1 cellular context compared by ENCODE assay signal in the genomic region with DNA sequence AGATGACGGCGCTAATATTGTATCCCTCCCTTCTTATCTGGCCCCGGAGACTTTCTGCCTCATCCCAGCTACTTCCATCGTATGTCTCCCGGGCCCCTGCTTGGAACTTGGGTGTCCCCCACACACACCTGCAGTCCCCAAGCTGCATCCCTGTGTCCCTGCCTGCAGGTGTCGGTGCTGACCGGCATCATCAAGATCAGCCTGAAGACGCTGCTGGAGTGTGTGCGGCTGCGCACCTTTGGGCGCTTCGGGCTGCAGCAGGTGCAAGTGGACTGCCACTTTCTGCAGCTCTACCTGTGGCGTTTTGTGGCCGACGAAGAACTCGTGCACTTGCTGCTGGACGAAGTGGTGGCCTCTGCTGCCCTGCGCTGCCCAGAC.
TF ChIP-seq lines count a peak whose summit lies in the region.

No MANE protein-coding gene starts in this region.

TF ChIP-seq in A549, 52 proteins besides CTCF, POLR2A, EP300 and RAD21 (continued from another document):
- TF ChIP-seq POLR2AphosphoS2 (conservative IDR thresholded peaks at IDR 0.05; ENCODE audit: low read length) (no peak), MAFK (IDR thresholded peaks at IDR 0.05; ENCODE audit: partially characterized antibody) (no peak), HEYL (CRISPR knock-in tag; IDR thresholded peaks at IDR 0.05) (no peak), HES2 (IDR thresholded peaks at IDR 0.05) (no peak), HDAC2 (IDR thresholded peaks at IDR 0.05) (no peak), CHD2 (IDR thresholded peaks at IDR 0.05; ENCODE audit: low read length, partially characterized antibody) (no peak), ESRRA (IDR thresholded peaks at IDR 0.05; ENCODE audit: borderline replicate concordance, low read length) (no peak), ZC3H11A (IDR thresholded peaks at IDR 0.05) (no peak), RARB (CRISPR knock-in tag; IDR thresholded peaks at IDR 0.05) (no peak)
- TF ChIP-seq, protein P1, sequence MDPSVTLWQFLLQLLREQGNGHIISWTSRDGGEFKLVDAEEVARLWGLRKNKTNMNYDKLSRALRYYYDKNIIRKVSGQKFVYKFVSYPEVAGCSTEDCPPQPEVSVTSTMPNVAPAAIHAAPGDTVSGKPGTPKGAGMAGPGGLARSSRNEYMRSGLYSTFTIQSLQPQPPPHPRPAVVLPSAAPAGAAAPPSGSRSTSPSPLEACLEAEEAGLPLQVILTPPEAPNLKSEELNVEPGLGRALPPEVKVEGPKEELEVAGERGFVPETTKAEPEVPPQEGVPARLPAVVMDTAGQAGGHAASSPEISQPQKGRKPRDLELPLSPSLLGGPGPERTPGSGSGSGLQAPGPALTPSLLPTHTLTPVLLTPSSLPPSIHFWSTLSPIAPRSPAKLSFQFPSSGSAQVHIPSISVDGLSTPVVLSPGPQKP (IDR thresholded peaks at IDR 0.05; ENCODE audit: low read depth, low read length) = no peak
- TF ChIP-seq, protein P2, sequence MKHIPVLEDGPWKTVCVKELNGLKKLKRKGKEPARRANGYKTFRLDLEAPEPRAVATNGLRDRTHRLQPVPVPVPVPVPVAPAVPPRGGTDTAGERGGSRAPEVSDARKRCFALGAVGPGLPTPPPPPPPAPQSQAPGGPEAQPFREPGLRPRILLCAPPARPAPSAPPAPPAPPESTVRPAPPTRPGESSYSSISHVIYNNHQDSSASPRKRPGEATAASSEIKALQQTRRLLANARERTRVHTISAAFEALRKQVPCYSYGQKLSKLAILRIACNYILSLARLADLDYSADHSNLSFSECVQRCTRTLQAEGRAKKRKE (CRISPR knock-in tag; IDR thresholded peaks at IDR 0.05; ENCODE audit: low read depth) = no peak
- TF ChIP-seq, protein P3, sequence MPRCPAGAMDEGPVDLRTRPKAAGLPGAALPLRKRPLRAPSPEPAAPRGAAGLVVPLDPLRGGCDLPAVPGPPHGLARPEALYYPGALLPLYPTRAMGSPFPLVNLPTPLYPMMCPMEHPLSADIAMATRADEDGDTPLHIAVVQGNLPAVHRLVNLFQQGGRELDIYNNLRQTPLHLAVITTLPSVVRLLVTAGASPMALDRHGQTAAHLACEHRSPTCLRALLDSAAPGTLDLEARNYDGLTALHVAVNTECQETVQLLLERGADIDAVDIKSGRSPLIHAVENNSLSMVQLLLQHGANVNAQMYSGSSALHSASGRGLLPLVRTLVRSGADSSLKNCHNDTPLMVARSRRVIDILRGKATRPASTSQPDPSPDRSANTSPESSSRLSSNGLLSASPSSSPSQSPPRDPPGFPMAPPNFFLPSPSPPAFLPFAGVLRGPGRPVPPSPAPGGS (IDR thresholded peaks at IDR 0.05) = no peak
